In the genomic region with DNA sequence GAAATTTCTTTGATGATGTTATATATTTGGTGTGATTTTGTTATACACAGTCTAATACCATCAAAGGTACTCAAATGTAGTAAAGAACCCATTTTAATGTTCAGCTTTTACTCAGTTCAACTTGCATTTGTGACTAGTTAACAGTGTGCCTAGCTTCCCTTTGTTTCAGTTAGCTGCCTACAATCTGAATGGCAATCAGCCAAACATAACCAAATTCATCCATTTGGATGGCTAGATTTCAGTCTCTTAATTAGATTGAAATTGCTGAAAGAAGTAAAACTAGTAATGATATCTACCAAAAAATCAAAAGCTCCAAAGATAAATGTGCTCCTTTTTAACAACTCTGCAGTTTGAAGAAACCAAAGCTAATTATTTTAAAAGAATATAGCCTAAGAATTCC, we compare ENCODE assay signal across 27 cellular contexts. TPM values are rescaled to one million over a fixed set of nuclear protein-coding genes. Genes with fewer than 3 reads are reported as not detected.
DNase-seq lines count a peak whose midpoint lies in the region; ATAC-seq and TF ChIP-seq lines count a peak whose summit lies in the region.
"Had no signal": no experiment of that assay in that cellular context is flagged by ENCODE, and none has a peak within 500 bp of the region (broad histone marks: within the 10 kb centered on the region; RNA-seq: fewer than 3 reads in every experiment).

No MANE protein-coding gene starts in this region.

- ATAC-seq in HG03196 (IDR thresholded peaks at IDR 0.05; ENCODE audit: unreplicated experiment), result no peak
- ATAC-seq: GM23338, Panc1 had no signal

- no peaks in the 10 kb centered on the region for H3K9me3 ChIP-seq in smooth muscle cell (replicated peaks; ENCODE audit: low read depth)
- H3K9me3 ChIP-seq: BLaER1 had no signal

- peak overlapping the region; percentile 15 for H2AFZ ChIP-seq in smooth muscle cell (ENCODE audit: low read depth)
- H2AFZ ChIP-seq: GM23338 had no signal

- TF ChIP-seq CTCF in smooth muscle cell (IDR thresholded peaks at IDR 0.05; ENCODE audit: borderline replicate concordance, insufficient read depth, poor library complexity, severe bottlenecking), result no peak

- no peak overlapping the region for H3K4me2 ChIP-seq in smooth muscle cell
- H3K4me2 ChIP-seq: BLaER1, GM23338, KMS-11 had no signal

- H3K4me1 ChIP-seq in smooth muscle cell (ENCODE audit: low read depth), result peaks cover 9% of the 10 kb centered on the region

- no peak overlapping the region for H3K9ac ChIP-seq in smooth muscle cell (ENCODE audit: low read depth)
- H3K9ac ChIP-seq: BLaER1, KMS-11 had no signal

- DNase-seq in NCI-H748 (lab: John Stamatoyannopoulos, UW; ENCODE audit: unreplicated experiment), result peak; percentile 28
- DNase-seq in NCI-H748 treated with DMSO at 0.1 percent for 48 hours (lab: John Stamatoyannopoulos, UW), result no peak
- peak; percentile 32 for DNase-seq in NCI-H1694 treated with DMSO at 0.1 percent for 48 hours (lab: John Stamatoyannopoulos, UW)
- DNase-seq in OCI-M1 (lab: John Stamatoyannopoulos, UW), result peak; percentile 19
- no peak for DNase-seq in smooth muscle cell (lab: John Stamatoyannopoulos, UW; ENCODE audit: unreplicated experiment)
- DNase-seq in NCI-H82 (lab: John Stamatoyannopoulos, UW), result no peak
- no peak for DNase-seq in NCI-H187 treated with DMSO at 0.1 percent for 48 hours (lab: John Stamatoyannopoulos, UW)
- DNase-seq: CD4-positive, CD25-positive, alpha-beta regulatory T cell; H9; HFFc6; MM.1S; NCI-H1048; NCI-H1436; NCI-H2029; NCI-H526 treated with DMSO at 0.1 percent for 48 hours; SHP77; T-helper 1 cell had no signal

- no peaks in the 10 kb centered on the region for H3K27me3 ChIP-seq in smooth muscle cell (ENCODE audit: low read depth)

- peaks cover 45% of the 10 kb centered on the region for H3K79me2 ChIP-seq in smooth muscle cell (ENCODE audit: low read depth)

- no peak overlapping the region for H3K4me3 ChIP-seq in smooth muscle cell
- H3K4me3 ChIP-seq: BLaER1, GM23338 had no signal

- H3F3A ChIP-seq in smooth muscle cell (ENCODE audit: low read depth), result no peaks in the 10 kb centered on the region

- no peaks in the 10 kb centered on the region for H4K20me1 ChIP-seq in smooth muscle cell (ENCODE audit: low read depth)

- H3K36me3 ChIP-seq in smooth muscle cell (ENCODE audit: low read depth), result no peaks in the 10 kb centered on the region
- H3K36me3 ChIP-seq: BLaER1 had no signal

- no peak overlapping the region for H3K27ac ChIP-seq in smooth muscle cell (ENCODE audit: low read depth)
- H3K27ac ChIP-seq: BLaER1, HL-60, KMS-11, RWPE1 had no signal

RNA-seq across cellular contexts. Expression of gene EPHA7, which starts 6.9 kb away (rescaled TPM):
- 6.2 and 8.2 TPM in 2 replicates for total RNA-seq in smooth muscle cell
- 2.0 and 3.8 TPM in 2 replicates for polyA plus RNA-seq in smooth muscle cell
- total RNA-seq: A172; CD4-positive, CD25-positive, alpha-beta regulatory T cell had no signal
- polyA plus RNA-seq: AG04450; CD4-positive, CD25-positive, alpha-beta regulatory T cell; IgD-negative memory B cell had no signal

Comparison
In these comparisons a context has a peak if more than half of its experiments do, and no peak if none do; other contexts are left out.
1. DNase-seq: peak in NCI-H748 (single experiment), NCI-H1694 treated with DMSO at 0.1 percent for 48 hours (single experiment) and OCI-M1 (single experiment); none in NCI-H748 treated with DMSO at 0.1 percent for 48 hours (single experiment), smooth muscle cell (single experiment), NCI-H82 (single experiment) and NCI-H187 treated with DMSO at 0.1 percent for 48 hours (single experiment).